Comparison of ENCODE assay signal across 17 cellular contexts in the genomic region with DNA sequence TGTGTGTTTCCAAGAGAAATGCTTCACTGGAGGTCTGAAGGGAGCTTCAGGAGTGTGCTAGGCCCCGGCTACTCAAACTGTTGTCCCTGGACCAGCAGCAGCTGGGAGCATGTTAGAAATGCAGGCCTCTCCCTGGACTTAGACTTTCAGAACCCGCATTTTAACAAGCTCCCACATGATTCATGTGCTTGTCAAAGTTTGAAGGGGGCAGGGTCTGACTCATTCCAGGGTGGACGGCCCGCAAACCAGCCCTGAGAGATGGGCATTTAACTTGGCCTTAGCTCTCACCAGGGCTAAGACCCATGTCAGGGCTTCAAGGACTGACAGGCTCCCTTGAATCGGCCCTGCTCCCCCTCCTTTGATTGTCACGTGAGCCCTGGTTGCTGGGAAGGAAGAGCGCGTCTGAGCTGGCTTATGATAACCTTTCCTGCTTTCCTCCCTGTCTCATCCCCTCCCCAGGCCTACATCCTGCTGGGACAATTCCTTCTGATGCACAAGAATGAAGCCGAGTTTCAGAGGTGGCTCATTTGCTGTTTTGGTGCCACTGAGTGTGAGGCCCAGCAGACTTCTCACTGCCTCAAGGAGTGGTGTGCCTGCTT. TPM values are rescaled to one million over a fixed set of nuclear protein-coding genes. Genes with fewer than 3 reads are reported as not detected.
DNase-seq lines count a peak whose midpoint lies in the region; ATAC-seq and TF ChIP-seq lines count a peak whose summit lies in the region.
"Had no signal": no experiment of that assay in that cellular context is flagged by ENCODE, and none has a peak within 500 bp of the region (broad histone marks: within the 10 kb centered on the region; RNA-seq: fewer than 3 reads in every experiment).

No MANE protein-coding gene starts in this region.

- no peaks in the 10 kb centered on the region for H3K27me3 ChIP-seq in SJSA1 (replicated peaks)
- no peaks in the 10 kb centered on the region for H3K27me3 ChIP-seq in neural progenitor cell

- ATAC-seq in HG03378 (IDR thresholded peaks at IDR 0.05; ENCODE audit: unreplicated experiment) (no peak), GM21576 (IDR thresholded peaks at IDR 0.05; ENCODE audit: unreplicated experiment) (no peak), GM18909 (IDR thresholded peaks at IDR 0.05; ENCODE audit: poor library complexity, unreplicated experiment) (no peak)

- peak overlapping the region; percentile 57 for H3K27ac Mint-ChIP-seq in neural progenitor cell
- H3K27ac Mint-ChIP-seq: activated B cell treated with CpG ODN at 0.5 μM for 24 hours had no signal

- H3K4me1 Mint-ChIP-seq in neural progenitor cell = peaks cover 13% of the 10 kb centered on the region
- H3K4me1 Mint-ChIP-seq: activated B cell treated with CpG ODN at 0.5 μM for 24 hours had no signal

- H3K27ac ChIP-seq in SJSA1 (peak overlapping the region; percentile 56), neural progenitor cell (no peak overlapping the region)

- no peak overlapping the region for H3K4me3 Mint-ChIP-seq in neural progenitor cell
- H3K4me3 Mint-ChIP-seq: activated B cell treated with CpG ODN at 0.5 μM for 24 hours had no signal

- peaks cover 10% of the 10 kb centered on the region for H3K27me3 Mint-ChIP-seq in neural progenitor cell (ENCODE audit: insufficient read depth, low read depth)

- H3K4me1 ChIP-seq in SJSA1 (replicated peaks) = peaks cover 20% of the 10 kb centered on the region
- H3K4me1 ChIP-seq in neural progenitor cell = no peaks in the 10 kb centered on the region

- DNase-seq in Daoy (ENCODE audit: low read depth) (peak; percentile 60), SJSA1 (ENCODE audit: low read depth in 1 of 2, low spot score in 2 of 2) (peak; percentile 72), fibroblast of peridontal ligament (ENCODE audit: extremely low read depth) (peak; percentile 44), neural progenitor cell (ENCODE audit: low spot score) (no peak), NCI-H1417 treated with DMSO at 0.1 percent for 48 hours (lab: John Stamatoyannopoulos, UW) (no peak)
- DNase-seq: activated B cell treated with CpG ODN at 0.5 μM for 24 hours, activated T-cell treated with anti-CD3 and anti-CD28 coated beads for 4 hours, aorta, DND-41, NCI-H1105, NCI-H526 treated with DMSO at 0.1 percent for 48 hours, SHP77 treated with DMSO at 0.1 percent for 48 hours had no signal

- no peak overlapping the region for H3K4me3 ChIP-seq in SJSA1
- H3K4me3 ChIP-seq in neural progenitor cell = no peak overlapping the region

- no peaks in the 10 kb centered on the region for H3K36me3 Mint-ChIP-seq in neural progenitor cell

- H3K36me3 ChIP-seq in SJSA1 = no peaks in the 10 kb centered on the region
- H3K36me3 ChIP-seq in neural progenitor cell = no peaks in the 10 kb centered on the region

- peaks cover 22% of the 10 kb centered on the region for H3K9me3 Mint-ChIP-seq in neural progenitor cell

- H3K79me2 ChIP-seq in neural progenitor cell (ENCODE audit: low read depth) = no peaks in the 10 kb centered on the region

- TF ChIP-seq CTCF in neural progenitor cell (IDR thresholded peaks at IDR 0.05) = no peak

- no peak overlapping the region for H3K9ac ChIP-seq in neural progenitor cell

- H3F3A ChIP-seq in neural progenitor cell (ENCODE audit: low read depth) = no peaks in the 10 kb centered on the region

- no peak overlapping the region for H3K4me2 ChIP-seq in neural progenitor cell

- H2AFZ ChIP-seq in neural progenitor cell (replicated peaks) = no peak overlapping the region

- H3K9me3 ChIP-seq in SJSA1 (replicated peaks) (peaks cover 4% of the 10 kb centered on the region; the same call in 1 of the 2 replicates), neural progenitor cell (ENCODE audit: low read depth) (no peaks in the 10 kb centered on the region)

- H4K20me1 ChIP-seq in neural progenitor cell (ENCODE audit: low read depth) = no peaks in the 10 kb centered on the region

RNA-seq across cellular contexts. Expression of a gene that starts 35.5 kb away (rescaled TPM):
- not detected in 2 replicates for total RNA-seq in Daoy (2014; rRNA removed; shearing (Covaris generic))
- not detected in 2 replicates for total RNA-seq in SJSA1 (2014; rRNA removed; shearing (Covaris generic))
- total RNA-seq in neural progenitor cell (ENCODE audit: low replicate concordance) = not detected in 2 replicates
- total RNA-seq: activated B cell treated with CpG ODN at 0.5 μM for 24 hours, aorta, mucosa of gallbladder, ureter had no signal

RNA-seq across cellular contexts. Expression of a gene that starts 53.3 kb away (rescaled TPM):
- 93.3 and 116 TPM in 2 replicates for total RNA-seq in Daoy (2014; rRNA removed; shearing (Covaris generic))
- 241 and 272 TPM in 2 replicates for total RNA-seq in SJSA1 (2014; rRNA removed; shearing (Covaris generic))
- total RNA-seq in neural progenitor cell (ENCODE audit: low replicate concordance) = 18.2 and 35.2 TPM in 2 replicates

Comparison
In these comparisons a context has a peak if more than half of its experiments do, and no peak if none do; other contexts are left out.
1. DNase-seq: peak in Daoy (single experiment), SJSA1 (2 of 2) and fibroblast of peridontal ligament (single experiment); none in neural progenitor cell (single experiment) and NCI-H1417 treated with DMSO at 0.1 percent for 48 hours (single experiment).